Comparison of ENCODE assay signal across 9 cellular contexts in the genomic region with DNA sequence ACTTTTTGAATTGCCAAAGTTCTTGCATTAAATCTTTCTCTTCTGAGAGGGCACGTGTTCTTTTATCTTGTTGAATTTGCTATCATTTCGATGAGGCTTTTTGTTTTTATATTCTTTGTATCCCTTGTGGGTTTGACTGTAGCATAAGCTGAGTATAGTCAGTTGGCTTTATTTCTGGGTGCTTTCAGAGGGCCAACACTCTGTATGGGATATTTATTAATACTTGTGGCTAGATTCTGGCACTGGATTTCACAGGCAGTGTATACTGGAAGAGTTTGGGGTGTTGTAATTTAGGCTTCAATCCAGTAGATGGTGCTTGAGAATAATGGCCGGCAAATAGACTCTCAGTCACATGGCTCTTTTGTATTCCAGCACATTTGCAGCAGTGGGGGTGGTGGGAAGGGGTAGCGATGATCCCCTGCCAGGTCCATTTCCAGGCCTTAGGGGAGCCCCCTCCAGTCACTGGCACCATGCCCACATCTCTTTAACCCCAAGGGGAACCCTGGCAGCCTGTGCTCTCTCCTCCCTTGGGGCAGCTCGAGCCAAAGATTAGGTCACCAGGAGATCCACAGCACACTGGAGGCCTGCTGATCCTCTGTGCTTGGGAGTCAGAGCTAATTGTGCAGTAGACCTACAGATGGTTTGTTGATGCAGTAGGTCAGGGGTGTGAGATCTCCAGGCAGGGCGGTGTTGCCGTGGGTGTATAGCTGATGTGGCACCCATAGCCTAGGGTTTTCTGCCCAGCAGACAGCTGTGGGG.
A peak's percentile ranks its signal among the peaks of the same experiment; 100 is the strongest.
DNase-seq lines count a peak whose midpoint lies in the region; ATAC-seq, FAIRE-seq and TF ChIP-seq lines count a peak whose summit lies in the region.
"Had no signal": no experiment of that assay in that cellular context is flagged by ENCODE, and none has a peak within 500 bp of the region (broad histone marks: within the 10 kb centered on the region; RNA-seq: fewer than 3 reads in every experiment).

No MANE protein-coding gene starts in this region.

- FAIRE-seq in endothelial cell of umbilical vein (lab: Jason Lieb, UNC), result no peak

- H3K4me2 ChIP-seq in endothelial cell of umbilical vein (ENCODE audit: insufficient read depth, low read length), result no peak overlapping the region

- H3K4me3 ChIP-seq in endothelial cell of umbilical vein (replicated peaks in 1 of 3; ENCODE audit: insufficient read depth in 1 of 3, low read depth in 1 of 3, low read length in 3 of 3), result no peak overlapping the region
- H3K4me3 ChIP-seq in neuron (ENCODE audit: low read length), result no peak overlapping the region

- intact Hi-C loops in endothelial cell of umbilical vein (cut with micrococcal nuclease), result loop anchor here (5.0 kb wide), 1 partner anchor 319 kb away; no protein-coding TSS in a partner anchor

- no peak overlapping the region for H3K27ac ChIP-seq in endothelial cell of umbilical vein (ENCODE audit: insufficient read depth, low read depth, low read length)

- H3K79me2 ChIP-seq in endothelial cell of umbilical vein (ENCODE audit: control insufficient read depth, insufficient read depth, low read length), result no peaks in the 10 kb centered on the region

- peak overlapping the region; percentile 43 for H2AFZ ChIP-seq in endothelial cell of umbilical vein (ENCODE audit: low read depth, low read length)
- H2AFZ ChIP-seq in neuron (ENCODE audit: low read depth, low read length), result peak overlapping the region; percentile 28

- no peak overlapping the region for H3K9ac ChIP-seq in endothelial cell of umbilical vein (replicated peaks; ENCODE audit: extremely low read depth, insufficient read depth, low read length)

- BruUV-seq in endothelial cell of umbilical vein (replicated peaks; lab: Mats Ljungman, UMichigan), result no TSS peak

- H3K9me3 ChIP-seq in endothelial cell of umbilical vein (replicated peaks; ENCODE audit: control insufficient read depth, insufficient read depth, low read length) (no peaks in the 10 kb centered on the region), neuron (ENCODE audit: low read length) (no peaks in the 10 kb centered on the region)

- no peaks in the 10 kb centered on the region for H3K9me1 ChIP-seq in endothelial cell of umbilical vein (replicated peaks; ENCODE audit: control insufficient read depth, extremely low read depth, insufficient read depth, low read length)

- dilution Hi-C loops in endothelial cell of umbilical vein (cut with MboI; ENCODE audit: extremely low pct_ligation_motif_present, low sequenced_read_pairs), result no loop called here

- POLR2A ChIA-PET in endothelial cell of umbilical vein (lab: Charles Lee), result no interaction called here

- CTCF ChIA-PET in endothelial cell of umbilical vein (lab: Charles Lee), result interaction anchor here (0.6 to 3.9 kb wide), 6 partner anchors 9 to 347 kb away, joined by 3 to 46 read pairs (median 5); no protein-coding TSS in a partner anchor

- peak; percentile 17 for DNase-seq in NOMO-1 treated with DMSO at 0.1 percent for 48 hours (lab: John Stamatoyannopoulos, UW; ENCODE audit: unreplicated experiment)
- DNase-seq in NOMO-1 treated with dmso at 0.1 percent for 144 hours (lab: John Stamatoyannopoulos, UW; ENCODE audit: unreplicated experiment), result no peak
- DNase-seq in OCI-M1 (lab: John Stamatoyannopoulos, UW), result peak; percentile 62
- peak; percentile 17 for DNase-seq in endothelial cell of umbilical vein (ENCODE audit: low read depth, low spot score)
- no peak for DNase-seq in NCI-H2029 treated with DMSO at 0.1 percent for 48 hours (lab: John Stamatoyannopoulos, UW)
- no peak for DNase-seq in DMS79 (lab: John Stamatoyannopoulos, UW)
- DNase-seq: activated naive CD8-positive, alpha-beta T cell treated with anti-CD3 and anti-CD28 coated beads, Interleukin-2, amount 10 ng/mL, durations not matched to agents 7 days and 5 days had no signal

- no peak for TF ChIP-seq POLR2A in endothelial cell of umbilical vein (IDR thresholded peaks at IDR 0.05; ENCODE audit: low read depth, low read length)

- H4K20me1 ChIP-seq in endothelial cell of umbilical vein (replicated peaks; ENCODE audit: control insufficient read depth, extremely low read depth, insufficient read depth, low read length), result no peaks in the 10 kb centered on the region

- H3K36me3 ChIP-seq in endothelial cell of umbilical vein (ENCODE audit: control insufficient read depth in 2 of 2, extremely low read depth in 1 of 2, insufficient read depth in 2 of 2, low read length in 2 of 2), result no peaks in the 10 kb centered on the region
- H3K36me3 ChIP-seq in neuron (ENCODE audit: insufficient read depth, low read length), result no peaks in the 10 kb centered on the region

- H3K27me3 ChIP-seq in endothelial cell of umbilical vein (ENCODE audit: control insufficient read depth in 2 of 2, insufficient read depth in 2 of 2, low read length in 2 of 2), result peaks cover 0 to 4% of the 10 kb centered on the region in 2 experiments
- no peaks in the 10 kb centered on the region for H3K27me3 ChIP-seq in neuron (ENCODE audit: insufficient read depth, low read length)

- no peaks in the 10 kb centered on the region for H3K4me1 ChIP-seq in endothelial cell of umbilical vein (ENCODE audit: control insufficient read depth, extremely low read depth, insufficient read depth, low read length)
- no peaks in the 10 kb centered on the region for H3K4me1 ChIP-seq in neuron (ENCODE audit: insufficient read depth, low read length)

- peak in 1 of 2 donors; percentile 22 for TF ChIP-seq CTCF in endothelial cell of umbilical vein (IDR thresholded peaks at IDR 0.05; ENCODE audit: extremely low read depth in 1 of 2, insufficient read depth in 1 of 2, low read depth in 1 of 2, low read length in 2 of 2)

- ATAC-seq in GM18909 (IDR thresholded peaks at IDR 0.05; ENCODE audit: poor library complexity, unreplicated experiment), result no peak

TF ChIP-seq in endothelial cell of umbilical vein, 7 proteins besides CTCF, POLR2A, EP300 and RAD21:
- no peak for TF ChIP-seq GATA2 (IDR thresholded peaks at IDR 0.05; ENCODE audit: insufficient read depth, insufficient read length, low read depth, low read length)
- TF ChIP-seq, protein P1, sequence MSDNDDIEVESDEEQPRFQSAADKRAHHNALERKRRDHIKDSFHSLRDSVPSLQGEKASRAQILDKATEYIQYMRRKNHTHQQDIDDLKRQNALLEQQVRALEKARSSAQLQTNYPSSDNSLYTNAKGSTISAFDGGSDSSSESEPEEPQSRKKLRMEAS (IDR thresholded peaks at IDR 0.05; ENCODE audit: insufficient read depth, insufficient read length), result no peak
- TF ChIP-seq MYC (IDR thresholded peaks at IDR 0.05; ENCODE audit: low read depth, low read length), result no peak
- no peak for TF ChIP-seq EZH2 (IDR thresholded peaks at IDR 0.05; ENCODE audit: borderline replicate concordance, low read depth, low read length, severe bottlenecking)
- TF ChIP-seq POLR2AphosphoS5 (IDR thresholded peaks at IDR 0.05; ENCODE audit: insufficient read depth, low read depth, low read length), result no peak

Comparison
In these comparisons a context has a peak if more than half of its experiments do, and no peak if none do; other contexts are left out.
1. DNase-seq: peak in NOMO-1 treated with DMSO at 0.1 percent for 48 hours (single experiment), OCI-M1 (single experiment) and endothelial cell of umbilical vein (single experiment); none in NOMO-1 treated with dmso at 0.1 percent for 144 hours (single experiment), NCI-H2029 treated with DMSO at 0.1 percent for 48 hours (single experiment) and DMS79 (single experiment).